16 cellular contexts compared by ENCODE assay signal in genomic region chr2:230343747-230344146, GRCh38. TPM values are rescaled to one million over a fixed set of nuclear protein-coding genes. Genes with fewer than 3 reads are reported as not detected.
DNase-seq lines count a peak whose midpoint lies in the region; ATAC-seq lines count a peak whose summit lies in the region.
"Had no signal": no experiment of that assay in that cellular context is flagged by ENCODE, and none has a peak within 500 bp of the region (broad histone marks: within the 10 kb centered on the region; RNA-seq: fewer than 3 reads in every experiment).

No MANE protein-coding gene starts in this region.

- peaks cover 63% of the 10 kb centered on the region for H3K4me1 Mint-ChIP-seq in stimulated activated naive CD8-positive, alpha-beta T cell treated with anti-CD3 and anti-CD28 coated beads, Interleukin-15, Interleukin-2, amounts not matched to agents 100 ng/mL and 50 ng/mL, for 24 hours (ENCODE audit: low read depth)
- H3K4me1 Mint-ChIP-seq in activated CD4-positive, alpha-beta memory T cell treated with anti-CD3 and anti-CD28 coated beads for 36 hours (ENCODE audit: low read depth), result peaks cover 65% of the 10 kb centered on the region

- POLR2A ChIA-PET in activated CD4-positive, alpha-beta memory T cell treated with anti-CD3 and anti-CD28 coated beads for 36 hours (lab: Charles Lee), result no interaction called here

- H3K27me3 Mint-ChIP-seq in stimulated activated naive CD8-positive, alpha-beta T cell treated with anti-CD3 and anti-CD28 coated beads, Interleukin-15, Interleukin-2, amounts not matched to agents 100 ng/mL and 50 ng/mL, for 24 hours, result no peaks in the 10 kb centered on the region
- no peaks in the 10 kb centered on the region for H3K27me3 Mint-ChIP-seq in activated CD4-positive, alpha-beta memory T cell treated with anti-CD3 and anti-CD28 coated beads for 36 hours
- H3K27me3 Mint-ChIP-seq: progenitor cell of endocrine pancreas had no signal

- no peak overlapping the region for H3K4me3 Mint-ChIP-seq in stimulated activated naive CD8-positive, alpha-beta T cell treated with anti-CD3 and anti-CD28 coated beads, Interleukin-15, Interleukin-2, amounts not matched to agents 100 ng/mL and 50 ng/mL, for 24 hours
- peak overlapping the region; percentile 2 for H3K4me3 Mint-ChIP-seq in activated CD4-positive, alpha-beta memory T cell treated with anti-CD3 and anti-CD28 coated beads for 36 hours

- H3K9me3 Mint-ChIP-seq in stimulated activated naive CD8-positive, alpha-beta T cell treated with anti-CD3 and anti-CD28 coated beads, Interleukin-15, Interleukin-2, amounts not matched to agents 100 ng/mL and 50 ng/mL, for 24 hours, result peaks cover 27% of the 10 kb centered on the region
- H3K9me3 Mint-ChIP-seq in activated CD4-positive, alpha-beta memory T cell treated with anti-CD3 and anti-CD28 coated beads for 36 hours, result peaks cover 28% of the 10 kb centered on the region

- peak overlapping the region; percentile 21 for H3K27ac Mint-ChIP-seq in stimulated activated naive CD8-positive, alpha-beta T cell treated with anti-CD3 and anti-CD28 coated beads, Interleukin-15, Interleukin-2, amounts not matched to agents 100 ng/mL and 50 ng/mL, for 24 hours
- H3K27ac Mint-ChIP-seq in activated CD4-positive, alpha-beta memory T cell treated with anti-CD3 and anti-CD28 coated beads for 36 hours, result peak overlapping the region; percentile 70
- H3K27ac Mint-ChIP-seq: progenitor cell of endocrine pancreas had no signal

- no peak for ATAC-seq in stimulated activated naive CD8-positive, alpha-beta T cell treated with anti-CD3 and anti-CD28 coated beads, Interleukin-15, Interleukin-2, amounts not matched to agents 100 U/mL and 50 U/mL, for 24 hours
- ATAC-seq in left ventricle myocardium superior (no peak), GM18517 (IDR thresholded peaks at IDR 0.05; ENCODE audit: unreplicated experiment) (no peak)
- ATAC-seq: left lung had no signal

- CTCF ChIA-PET in activated CD4-positive, alpha-beta memory T cell treated with anti-CD3 and anti-CD28 coated beads for 36 hours (lab: Charles Lee), result no interaction called here

- DNase-seq in stimulated activated naive CD8-positive, alpha-beta T cell treated with anti-CD3 and anti-CD28 coated beads, Interleukin-15, Interleukin-2, amounts not matched to agents 100 U/mL and 50 U/mL, for 24 hours, result no peak
- DNase-seq in activated CD4-positive, alpha-beta memory T cell treated with anti-CD3 and anti-CD28 coated beads for 36 hours, result no peak
- DNase-seq in fibroblast of peridontal ligament (ENCODE audit: extremely low read depth) (peak; percentile 34), left ventricle myocardium superior (no peak), middle frontal gyrus (ENCODE audit: extremely low spot score, low spot score) (no peak), mucosa of gallbladder (ENCODE audit: low spot score) (no peak)
- DNase-seq: AML-193; DMS79; effector CD8-positive, alpha-beta T cell; left lung; NCI-H1417 treated with DMSO at 0.1 percent for 48 hours; RPMI8226; stimulated activated CD4-positive, alpha-beta T cell treated with anti-CD3 and anti-CD28 coated beads, Interleukin-12 subunit alpha, Interleukin-12 subunit beta, amount 100 ng/mL, for 4 hours had no signal

- intact Hi-C loops in activated CD4-positive, alpha-beta memory T cell treated with anti-CD3 and anti-CD28 coated beads for 36 hours (cut with micrococcal nuclease), result loop anchor here (1.0 kb wide), 2 partner anchors 8 to 24 kb away; no protein-coding TSS in a partner anchor
- intact Hi-C loops in left ventricle myocardium superior (cut with micrococcal nuclease), result no loop called here

- H3K36me3 Mint-ChIP-seq in stimulated activated naive CD8-positive, alpha-beta T cell treated with anti-CD3 and anti-CD28 coated beads, Interleukin-15, Interleukin-2, amounts not matched to agents 100 ng/mL and 50 ng/mL, for 24 hours (ENCODE audit: low read depth), result peaks cover 57% of the 10 kb centered on the region
- peaks cover 52% of the 10 kb centered on the region for H3K36me3 Mint-ChIP-seq in activated CD4-positive, alpha-beta memory T cell treated with anti-CD3 and anti-CD28 coated beads for 36 hours

RNA-seq across cellular contexts. Expression of gene SP140L, which starts 16.8 kb away (rescaled TPM):
- 10 to 100 TPM; 41.9 to 44.1 TPM for total RNA-seq in activated CD4-positive, alpha-beta memory T cell treated with anti-CD3 and anti-CD28 coated beads for 36 hours
- total RNA-seq in left ventricle myocardium superior (5.7 TPM), mucosa of gallbladder (19.5 TPM)
